26 cellular contexts compared by ENCODE assay signal in the genomic region with DNA sequence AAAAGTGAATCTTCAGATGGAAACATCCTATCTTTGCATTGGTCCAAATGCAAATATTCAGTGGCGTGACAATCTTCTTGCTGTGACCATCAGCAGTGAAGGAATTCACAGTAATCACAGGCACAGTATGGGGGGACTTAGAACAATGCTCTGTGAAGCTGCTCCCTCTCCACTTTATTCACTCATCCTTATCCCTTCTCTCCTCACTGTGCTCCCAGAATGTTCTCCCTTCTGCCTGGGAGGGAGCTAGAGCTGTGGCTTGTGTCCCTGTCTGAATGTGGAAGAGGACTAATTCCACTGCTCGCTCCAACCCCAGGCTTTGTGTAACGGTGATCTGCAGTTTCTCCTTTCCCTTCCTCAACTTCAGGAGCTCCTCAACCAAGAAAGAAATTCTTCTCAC.
DNase-seq lines count a peak whose midpoint lies in the region; ATAC-seq and TF ChIP-seq lines count a peak whose summit lies in the region.
"Had no signal": no experiment of that assay in that cellular context is flagged by ENCODE, and none has a peak within 500 bp of the region (broad histone marks: within the 10 kb centered on the region; RNA-seq: fewer than 3 reads in every experiment).

No MANE protein-coding gene starts in this region.

- BruUV-seq in Caco-2 (replicated peaks; lab: Mats Ljungman, UMichigan), result no TSS peak

- H3K4me1 Mint-ChIP-seq in Caco-2 (ENCODE audit: low read depth, unreplicated experiment) (peaks cover 18% of the 10 kb centered on the region), WTC11 (peaks cover 30% of the 10 kb centered on the region)
- H3K4me1 Mint-ChIP-seq: activated naive CD8-positive, alpha-beta T cell treated with anti-CD3 and anti-CD28 coated beads, Interleukin-2, amount 10 ng/mL, durations not matched to agents 7 days and 5 days; central memory CD8-positive, alpha-beta T cell; immature natural killer cell; stimulated activated naive B cell treated with anti-CD40 and anti-IgM and Interleukin-4, amounts not matched to agents 10 μg/mL and 1 μg/mL and 100 μg/mL, for 72 hours had no signal

- H3K27ac Mint-ChIP-seq in Caco-2 (ENCODE audit: unreplicated experiment) (peak overlapping the region; percentile 80), WTC11 (0 out of 2 replicates have a peak overlapping the region, but pooled peaks have one; percentile 50)
- H3K27ac Mint-ChIP-seq: activated naive CD8-positive, alpha-beta T cell treated with anti-CD3 and anti-CD28 coated beads, Interleukin-2, amount 10 ng/mL, durations not matched to agents 7 days and 5 days; activated T-cell treated with anti-CD3 and anti-CD28 coated beads, Interleukin-2, amount 50 U/mL, for 24 hours; immature natural killer cell; stimulated activated naive B cell treated with anti-CD40 and anti-IgM and Interleukin-4, amounts not matched to agents 10 μg/mL and 1 μg/mL and 100 μg/mL, for 72 hours; T-helper 2 cell treated with Interferon-gamma antibody and Interleukin-4, amounts not matched to agents 5 μg/mL and 100 μg/mL, for 36 hours had no signal

- no peaks in the 10 kb centered on the region for H3K9me3 ChIP-seq in Caco-2
- H3K9me3 ChIP-seq: BLaER1 treated with 17β-estradiol and CSF1 and Interleukin-3, amounts not matched to agents 10 nM and 100 nM; left lung; mucosa of descending colon; pancreas; right lobe of liver; testis had no signal

- H3K27me3 Mint-ChIP-seq in Caco-2 (ENCODE audit: insufficient read depth, unreplicated experiment) (no peaks in the 10 kb centered on the region), WTC11 (ENCODE audit: low read depth) (no peaks in the 10 kb centered on the region)

- H3K4me3 Mint-ChIP-seq in Caco-2 (ENCODE audit: unreplicated experiment), result no peak overlapping the region
- no peak overlapping the region for H3K4me3 Mint-ChIP-seq in WTC11
- H3K4me3 Mint-ChIP-seq: activated naive CD8-positive, alpha-beta T cell treated with anti-CD3 and anti-CD28 coated beads, Interleukin-2, amount 10 ng/mL, durations not matched to agents 7 days and 5 days; activated T-cell treated with anti-CD3 and anti-CD28 coated beads, Interleukin-2, amount 50 U/mL, for 24 hours; central memory CD8-positive, alpha-beta T cell; immature natural killer cell; nephron; stimulated activated naive B cell treated with anti-CD40 and anti-IgM and Interleukin-4, amounts not matched to agents 10 μg/mL and 1 μg/mL and 100 μg/mL, for 72 hours; T-helper 2 cell treated with Interferon-gamma antibody and Interleukin-4, amounts not matched to agents 5 μg/mL and 100 μg/mL, for 36 hours had no signal

- no peaks in the 10 kb centered on the region for H3K27me3 ChIP-seq in Caco-2 (replicated peaks; ENCODE audit: control insufficient read depth, insufficient read depth, low read length)
- H3K27me3 ChIP-seq: BLaER1 treated with 17β-estradiol and CSF1 and Interleukin-3, amounts not matched to agents 10 nM and 100 nM; left lung; pancreas; right lobe of liver; testis had no signal

- peak in 1 of 2 experiments; percentile 21 for DNase-seq in Caco-2
- DNase-seq in WTC11 (ENCODE audit: low spot score), result no peak
- no peak for DNase-seq in left ventricle myocardium superior
- peak; percentile 15 for DNase-seq in midbrain (lab: John Stamatoyannopoulos, UW)
- DNase-seq in NK-92 treated with Interleukin-12 subunit alpha and Interleukin-12 subunit beta, amount 100 ng/mL, for 24 hours (lab: John Stamatoyannopoulos, UW), result no peak
- no peak for DNase-seq in NCI-H526 treated with DMSO at 0.1 percent for 48 hours (lab: John Stamatoyannopoulos, UW)
- DNase-seq in GM13977 (ENCODE audit: low spot score), result no peak
- DNase-seq: activated CD4-positive, alpha-beta T cell treated with anti-CD3 and anti-CD28 coated beads for 4 hours; activated gamma-delta T cell; activated naive CD8-positive, alpha-beta T cell treated with anti-CD3 and anti-CD28 coated beads, Interleukin-2, amount 10 ng/mL, durations not matched to agents 7 days and 5 days; activated T-cell treated with anti-CD3 and anti-CD28 coated beads, Interleukin-2, amount 50 U/mL, for 24 hours; immature natural killer cell; Kasumi-1; left lung; mucosa of descending colon; NCI-H510A; pancreas; right lobe of liver; SHP77 treated with DMSO at 0.1 percent for 48 hours; stimulated activated naive B cell treated with anti-CD40 and anti-IgM and Interleukin-4, amounts not matched to agents 10 μg/mL and 1 μg/mL and 100 μg/mL, for 72 hours; testis had no signal

- intact Hi-C loops in Caco-2 (cut with micrococcal nuclease; ENCODE audit: unreplicated experiment) (loop anchor here (1.0 to 2.0 kb wide), 2 partner anchors 35 to 47 kb away; no protein-coding TSS in a partner anchor), left ventricle myocardium superior (cut with micrococcal nuclease) (no loop called here)

- in situ Hi-C loops in GM13977 (cut with MboI; ENCODE audit: low pct_unique_long_range_greater_than_20kb, low sequenced_read_pairs, unreplicated experiment), result no loop called here

- no peak overlapping the region for H3K4me3 ChIP-seq in Caco-2 (ENCODE audit: low read depth, low read length)
- H3K4me3 ChIP-seq: BLaER1 treated with 17β-estradiol and CSF1 and Interleukin-3, amounts not matched to agents 10 nM and 100 nM; left lung; mucosa of descending colon; pancreas; right lobe of liver; testis had no signal

- H3K36me3 Mint-ChIP-seq in Caco-2 (ENCODE audit: insufficient read depth, unreplicated experiment) (no peaks in the 10 kb centered on the region), WTC11 (no peaks in the 10 kb centered on the region; the same call in 1 of the 2 replicates)
- H3K36me3 Mint-ChIP-seq: activated naive CD8-positive, alpha-beta T cell treated with anti-CD3 and anti-CD28 coated beads, Interleukin-2, amount 10 ng/mL, durations not matched to agents 7 days and 5 days; immature natural killer cell; stimulated activated naive B cell treated with anti-CD40 and anti-IgM and Interleukin-4, amounts not matched to agents 10 μg/mL and 1 μg/mL and 100 μg/mL, for 72 hours had no signal

- TF ChIP-seq CTCF in Caco-2 (IDR thresholded peaks at IDR 0.05; ENCODE audit: insufficient read depth in 1 of 2, low read depth in 1 of 2, low read length in 1 of 2, severe bottlenecking in 1 of 2, unreplicated experiment in 1 of 2), result no peak
- TF ChIP-seq CTCF in WTC11 (IDR thresholded peaks at IDR 0.05), result no peak
- no peak for TF ChIP-seq CTCF in GM13977 (IDR thresholded peaks at IDR 0.05; ENCODE audit: extremely low read depth, insufficient read depth, missing control alignments)

- ATAC-seq in WTC11 (peak; percentile 80), left ventricle myocardium superior (peak; percentile 75), HG02759 (IDR thresholded peaks at IDR 0.05; ENCODE audit: unreplicated experiment) (no peak)
- ATAC-seq: left lung; mucosa of descending colon; pancreas; right lobe of liver; stimulated activated naive B cell treated with anti-CD40 and anti-IgM and Interleukin-4, amounts not matched to agents 10 μg/mL and 1 μg/mL and 100 μg/mL, for 72 hours had no signal

- H3K9me3 Mint-ChIP-seq in Caco-2 (ENCODE audit: unreplicated experiment) (peaks cover 9% of the 10 kb centered on the region), WTC11 (peaks cover 10% of the 10 kb centered on the region)
- H3K9me3 Mint-ChIP-seq: activated naive CD8-positive, alpha-beta T cell treated with anti-CD3 and anti-CD28 coated beads, Interleukin-2, amount 10 ng/mL, durations not matched to agents 7 days and 5 days; activated T-cell treated with anti-CD3 and anti-CD28 coated beads, Interleukin-2, amount 50 U/mL, for 24 hours; central memory CD8-positive, alpha-beta T cell; nephron; stimulated activated naive B cell treated with anti-CD40 and anti-IgM and Interleukin-4, amounts not matched to agents 10 μg/mL and 1 μg/mL and 100 μg/mL, for 72 hours; T-helper 2 cell treated with Interferon-gamma antibody and Interleukin-4, amounts not matched to agents 5 μg/mL and 100 μg/mL, for 36 hours had no signal

- H3K36me3 ChIP-seq in Caco-2 (ENCODE audit: control insufficient read depth, insufficient read depth, low read length), result no peaks in the 10 kb centered on the region
- H3K36me3 ChIP-seq: BLaER1 treated with 17β-estradiol and CSF1 and Interleukin-3, amounts not matched to agents 10 nM and 100 nM; left lung; pancreas; right lobe of liver had no signal

- CTCF ChIA-PET in Caco-2 (lab: Charles Lee) (interaction anchor here (1.1 to 1.2 kb wide), 2 partner anchors 116 to 176 kb away, joined by 3 read pairs; no protein-coding TSS in a partner anchor), WTC11 (lab: Charles Lee) (interaction anchor here (0.6 to 0.9 kb wide), 4 partner anchors 11 to 65 kb away, joined by 3 to 7 read pairs (median 4); no protein-coding TSS in a partner anchor)

- POLR2A ChIA-PET in Caco-2 (lab: Charles Lee) (no interaction called here), WTC11 (lab: Charles Lee) (no interaction called here)

- peaks cover 30% of the 10 kb centered on the region for H3K4me1 ChIP-seq in Caco-2

TF ChIP-seq in WTC11, 78 proteins besides CTCF, POLR2A, EP300 and RAD21:
- peak; percentile 56; the same call in 1 of the 2 replicates for TF ChIP-seq TEAD1 (CRISPR knock-in tag; IDR thresholded peaks at IDR 0.05)
- 0 out of 2 replicates have a peak, but pooled peaks have one; percentile 22 for TF ChIP-seq ZNF317 (CRISPR knock-in tag; IDR thresholded peaks at IDR 0.05; ENCODE audit: borderline replicate concordance, low read depth)
- no peak for TF ChIP-seq ATF1 (CRISPR knock-in tag; IDR thresholded peaks at IDR 0.05)
